In the genomic region with DNA sequence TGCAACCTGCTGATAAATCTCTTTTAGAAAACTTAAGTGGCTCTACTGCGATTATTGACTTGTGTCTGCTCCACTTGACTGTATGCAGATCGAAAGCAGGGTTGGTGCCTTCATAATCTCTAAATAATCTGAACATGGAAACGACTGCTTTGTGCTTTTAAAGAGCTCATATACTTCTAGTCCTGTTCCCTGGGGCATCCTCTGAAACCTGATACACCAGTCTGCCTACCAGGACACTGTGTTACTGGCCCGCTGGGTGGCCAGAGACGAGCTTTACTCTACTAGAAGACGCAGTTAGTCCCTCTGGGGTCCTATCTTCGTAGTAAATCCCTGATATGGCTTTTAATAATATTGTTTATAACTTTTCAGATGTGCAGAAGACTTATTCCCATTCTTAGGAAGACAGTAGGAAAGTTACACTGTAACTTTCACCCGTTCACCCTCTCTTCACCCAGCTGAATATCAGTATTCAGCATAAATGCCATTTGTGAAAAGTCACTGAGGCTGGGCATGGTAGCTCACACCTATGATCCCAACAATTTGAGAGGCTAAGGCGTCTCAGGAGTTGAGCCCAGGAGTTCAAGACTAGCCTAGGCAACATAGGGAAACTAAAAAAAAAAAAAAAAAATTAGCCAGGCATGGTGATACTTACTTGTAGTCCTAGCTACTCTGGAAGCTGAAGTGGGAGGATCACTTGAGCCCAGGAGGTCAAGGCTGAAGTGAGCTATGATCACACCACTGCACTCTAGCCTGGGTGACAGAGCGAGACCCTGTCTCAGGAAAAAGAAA, we compare ENCODE assay signal across 15 cellular contexts. TPM values are rescaled to one million over a fixed set of nuclear protein-coding genes. Genes with fewer than 3 reads are reported as not detected.
DNase-seq lines count a peak whose midpoint lies in the region; ATAC-seq and TF ChIP-seq lines count a peak whose summit lies in the region.
"Had no signal": no experiment of that assay in that cellular context is flagged by ENCODE, and none has a peak within 500 bp of the region (broad histone marks: within the 10 kb centered on the region; RNA-seq: fewer than 3 reads in every experiment).

No MANE protein-coding gene starts in this region.

- no peak overlapping the region for H3K4me3 ChIP-seq in left ventricle myocardium inferior
- H3K4me3 ChIP-seq: Peyer's patch had no signal

- peaks cover 32% of the 10 kb centered on the region for H3K4me1 Mint-ChIP-seq in stimulated activated memory B cell treated with anti-CD40 and anti-IgM and Interleukin-4, amounts not matched to agents 10 μg/mL and 1 μg/mL and 100 μg/mL, for 72 hours

- intact Hi-C loops in Right ventricle myocardium superior (cut with DNase I), result loop anchor here (2.0 to 10.0 kb wide), 2 partner anchors 139 to 365 kb away; no protein-coding TSS in a partner anchor
- intact Hi-C loops in left ventricle myocardium inferior (cut with micrococcal nuclease), result loop anchor here (2.0 kb wide), 1 partner anchor 367 kb away; no protein-coding TSS in a partner anchor
- intact Hi-C loops in left cardiac atrium (cut with DNase I), result loop anchor here (2.0 to 10.0 kb wide), 3 partner anchors 79 to 367 kb away; a partner anchor contains a TSS

- H3K36me3 ChIP-seq in left ventricle myocardium inferior, result no peaks in the 10 kb centered on the region
- H3K36me3 ChIP-seq: Peyer's patch had no signal

- no peak overlapping the region for H3K4me3 Mint-ChIP-seq in stimulated activated memory B cell treated with anti-CD40 and anti-IgM and Interleukin-4, amounts not matched to agents 10 μg/mL and 1 μg/mL and 100 μg/mL, for 72 hours
- H3K4me3 Mint-ChIP-seq: stimulated activated naive CD8-positive, alpha-beta T cell treated with anti-CD3 and anti-CD28 coated beads, Interleukin-15, Interleukin-2, amounts not matched to agents 100 ng/mL and 50 ng/mL, for 24 hours had no signal

- DNase-seq in Right ventricle myocardium superior (no peak), left ventricle myocardium inferior (no peak), NCI-H82 (lab: John Stamatoyannopoulos, UW) (peak; percentile 72), left cardiac atrium (no peak)
- no peak for DNase-seq in activated CD4-positive, alpha-beta T cell treated with anti-CD3 and anti-CD28 coated beads, Interleukin-2, amount 50 U/mL, for 48 hours
- DNase-seq: activated CD8-positive, alpha-beta memory T cell treated with anti-CD3 and anti-CD28 coated beads for 24 hours; NCI-H1930 had no signal

- H3K4me1 ChIP-seq in left ventricle myocardium inferior, result peaks cover 21% of the 10 kb centered on the region
- H3K4me1 ChIP-seq: Peyer's patch had no signal

- no peaks in the 10 kb centered on the region for H3K9me3 Mint-ChIP-seq in stimulated activated memory B cell treated with anti-CD40 and anti-IgM and Interleukin-4, amounts not matched to agents 10 μg/mL and 1 μg/mL and 100 μg/mL, for 72 hours
- H3K9me3 Mint-ChIP-seq: stimulated activated naive CD8-positive, alpha-beta T cell treated with anti-CD3 and anti-CD28 coated beads, Interleukin-15, Interleukin-2, amounts not matched to agents 100 ng/mL and 50 ng/mL, for 24 hours had no signal

- no peaks in the 10 kb centered on the region for H3K36me3 Mint-ChIP-seq in stimulated activated memory B cell treated with anti-CD40 and anti-IgM and Interleukin-4, amounts not matched to agents 10 μg/mL and 1 μg/mL and 100 μg/mL, for 72 hours

- H3K27me3 Mint-ChIP-seq in stimulated activated memory B cell treated with anti-CD40 and anti-IgM and Interleukin-4, amounts not matched to agents 10 μg/mL and 1 μg/mL and 100 μg/mL, for 72 hours, result no peaks in the 10 kb centered on the region
- H3K27me3 Mint-ChIP-seq: stimulated activated naive CD8-positive, alpha-beta T cell treated with anti-CD3 and anti-CD28 coated beads, Interleukin-15, Interleukin-2, amounts not matched to agents 100 ng/mL and 50 ng/mL, for 24 hours had no signal

- ATAC-seq in Right ventricle myocardium superior (ENCODE audit: poor library complexity) (peak; percentile 73), left cardiac atrium (peak; percentile 39 to 65), GM19023 (IDR thresholded peaks at IDR 0.05; ENCODE audit: unreplicated experiment) (no peak), GM18520 (IDR thresholded peaks at IDR 0.05; ENCODE audit: unreplicated experiment) (no peak)
- no peak for ATAC-seq in stimulated activated memory B cell treated with anti-CD40 and anti-IgM and Interleukin-4, amounts not matched to agents 10 μg/mL and 1 μg/mL and 100 μg/mL, for 72 hours

- no peak for TF ChIP-seq CTCF in left ventricle myocardium inferior (IDR thresholded peaks at IDR 0.05; ENCODE audit: borderline replicate concordance)

- H3K9me3 ChIP-seq in left ventricle myocardium inferior (replicated peaks), result no peaks in the 10 kb centered on the region
- H3K9me3 ChIP-seq: Peyer's patch had no signal

- no peak overlapping the region for H3K27ac ChIP-seq in left ventricle myocardium inferior (replicated peaks)
- H3K27ac ChIP-seq: Peyer's patch had no signal

- H3K27me3 ChIP-seq in left ventricle myocardium inferior (ENCODE audit: low read depth), result no peaks in the 10 kb centered on the region
- H3K27me3 ChIP-seq: Peyer's patch had no signal

- H3K27ac Mint-ChIP-seq in stimulated activated memory B cell treated with anti-CD40 and anti-IgM and Interleukin-4, amounts not matched to agents 10 μg/mL and 1 μg/mL and 100 μg/mL, for 72 hours, result peak overlapping the region; percentile 75
- H3K27ac Mint-ChIP-seq: stimulated activated naive CD8-positive, alpha-beta T cell treated with anti-CD3 and anti-CD28 coated beads, Interleukin-15, Interleukin-2, amounts not matched to agents 100 ng/mL and 50 ng/mL, for 24 hours had no signal

RNA-seq across cellular contexts. Expression of a gene that starts 9.0 kb away (rescaled TPM):
- total RNA-seq in Right ventricle myocardium superior (not detected), left ventricle myocardium inferior (not detected), left cardiac atrium (not detected)
- total RNA-seq: epithelial cell of proximal tubule; renal cortical epithelial cell; T-helper 2 cell treated with Interferon-gamma antibody and Interleukin-4, amounts not matched to agents 100 ng/mL and 5 ng/mL, for 36 hours had no signal

RNA-seq across cellular contexts. Expression of a gene that starts 20.2 kb away (rescaled TPM):
- total RNA-seq in Right ventricle myocardium superior, result 136 TPM
- 113 TPM for total RNA-seq in left ventricle myocardium inferior
- total RNA-seq in left cardiac atrium, result 10 to 100 TPM; 72.7 to 81.6 TPM

Comparison
In these comparisons a context has a peak if more than half of its experiments do, and no peak if none do; other contexts are left out.
1. ATAC-seq: peak in Right ventricle myocardium superior (single experiment) and left cardiac atrium (2 of 2); none in stimulated activated memory B cell treated with anti-CD40 and anti-IgM and Interleukin-4, amounts not matched to agents 10 μg/mL and 1 μg/mL and 100 μg/mL, for 72 hours (single experiment), GM19023 (single experiment) and GM18520 (single experiment).